ENCODE assay signal across 1 cellular context in genomic region chr20:62854121-62854520, GRCh38.
TF ChIP-seq lines count a peak whose summit lies in the region.

No MANE protein-coding gene starts in this region.

TF ChIP-seq in HEK293, 187 proteins besides CTCF, POLR2A, EP300 and RAD21 (continued from another document):
- TF ChIP-seq ZBTB6 (tag by site-specific recombination; IDR thresholded peaks at IDR 0.05) (peak; percentile 8; the same call in 1 of the 2 replicates), ZFP69B (tag by site-specific recombination; IDR thresholded peaks at IDR 0.05) (no peak)
TF ChIP-seq in HEK293: peak in this region for 2.
